Comparison of ENCODE assay signal across 8 cellular contexts in genomic region chr14:51094901-51095853, GRCh38. TPM values are rescaled to one million over a fixed set of nuclear protein-coding genes. Genes with fewer than 3 reads are reported as not detected.
DNase-seq lines count a peak whose midpoint lies in the region; ATAC-seq and TF ChIP-seq lines count a peak whose summit lies in the region.

TRIM9 (minus strand) TSS chr14:51095105; CDS start chr14:51094939, 166 bp downstream.

- peaks cover 61% of the 10 kb centered on the region for H3K27me3 Mint-ChIP-seq in nephron progenitor cell (ENCODE audit: low read depth, poor library complexity)

- peak within 1 kb of the TSS; percentile 90 for H3K4me3 Mint-ChIP-seq in nephron progenitor cell

- H3K27me3 ChIP-seq in MG63, result peaks cover 4% of the 10 kb centered on the region; the same call in 1 of the 2 replicates

- DNase-seq in EL (peak; percentile 99), HCEC 1CT (peak; percentile 88), MG63 (peak; percentile 87), SIG-M5 (lab: John Stamatoyannopoulos, UW) (peak; percentile 67), activated gamma-delta T cell treated with Interleukin-2 at 50 U/mL for 16 hours (peak; percentile 87), foreskin fibroblast (peak; percentile 90 to 93), nephron progenitor cell (peak; percentile 99)
- DNase-seq in stimulated activated naive CD8-positive, alpha-beta T cell treated with anti-CD3 and anti-CD28 coated beads, Interleukin-15, Interleukin-2, amounts not matched to agents 100 U/mL and 50 U/mL, for 24 hours, result peak; percentile 94

- H3K9me3 Mint-ChIP-seq in nephron progenitor cell, result no peaks in the 10 kb centered on the region

- H3K27ac Mint-ChIP-seq in nephron progenitor cell, result peak within 1 kb of the TSS; percentile 81

- H3K4me3 ChIP-seq in MG63 (peak within 1 kb of the TSS; percentile 52), foreskin fibroblast (ENCODE audit: low read depth in 1 of 2, low read length in 2 of 2) (peak within 1 kb of the TSS; percentile 49 to 58)

- H3K36me3 ChIP-seq in MG63, result no peaks in the 10 kb centered on the region

- TF ChIP-seq CTCF in foreskin fibroblast (IDR thresholded peaks at IDR 0.05; ENCODE audit: low read depth, low read length), result no peak
- no peak for TF ChIP-seq CTCF in nephron progenitor cell (IDR thresholded peaks at IDR 0.05)

- H3K4me1 Mint-ChIP-seq in nephron progenitor cell, result peaks cover 35% of the 10 kb centered on the region

- peak; percentile 97 for ATAC-seq in stimulated activated naive CD8-positive, alpha-beta T cell treated with anti-CD3 and anti-CD28 coated beads, Interleukin-15, Interleukin-2, amounts not matched to agents 100 U/mL and 50 U/mL, for 24 hours

- H3K9me3 ChIP-seq in MG63, result no peaks in the 10 kb centered on the region

- no peaks in the 10 kb centered on the region for H3K36me3 Mint-ChIP-seq in nephron progenitor cell (ENCODE audit: low read depth)

RNA-seq across cellular contexts. Expression of gene TRIM9, which starts in this region (rescaled TPM):
- 0.33 and 0.79 TPM in 2 replicates for total RNA-seq in MG63 (2014; rRNA removed; shearing (Covaris generic); ENCODE audit: low replicate concordance)

Comparison
In these comparisons a context has a peak if more than half of its experiments do, and no peak if none do; other contexts are left out.
1. Peak in every context shown above with its lines: DNase-seq, ATAC-seq and H3K4me3 ChIP-seq.
2. Peak in DNase-seq and H3K4me3 ChIP-seq in MG63; RNA of the gene not detected or under 1 TPM.